In genomic region chr4:79623125-79623905, GRCh38 we compare ENCODE assay signal across 13 cellular contexts.
DNase-seq lines count a peak whose midpoint lies in the region; ATAC-seq, FAIRE-seq and TF ChIP-seq lines count a peak whose summit lies in the region.
"Had no signal": no experiment of that assay in that cellular context is flagged by ENCODE, and none has a peak within 500 bp of the region (broad histone marks: within the 10 kb centered on the region; RNA-seq: fewer than 3 reads in every experiment).

No MANE protein-coding gene starts in this region.

- intact Hi-C loops in stomach (cut with DNase I; ENCODE audit: low total_unique reads): no loop called here
- intact Hi-C loops in activated CD4-positive, alpha-beta memory T cell treated with anti-CD3 and anti-CD28 coated beads for 36 hours (cut with micrococcal nuclease): no loop called here

- FAIRE-seq in GM12892 (lab: Jason Lieb, UNC): no peak

- no peak for TF ChIP-seq POLR2A in stomach (IDR thresholded peaks at IDR 0.05)
- TF ChIP-seq POLR2A in GM12892 (IDR thresholded peaks at IDR 0.05; ENCODE audit: low read depth, low read length): no peak

- H3K9ac ChIP-seq in DND-41 (ENCODE audit: low read depth, low read length): no peak overlapping the region
- H3K9ac ChIP-seq: BLaER1 treated with 17β-estradiol and CSF1 and Interleukin-3, amounts not matched to agents 10 nM and 100 nM had no signal

- DNase-seq in DND-41: no peak
- peak; percentile 21 for DNase-seq in NCI-H69 (lab: John Stamatoyannopoulos, UW)
- DNase-seq in glutamatergic neuron: no peak
- no peak for DNase-seq in stomach
- no peak for DNase-seq in iPS-NIHi11 (ENCODE audit: low spot score)
- DNase-seq in activated CD4-positive, alpha-beta memory T cell treated with anti-CD3 and anti-CD28 coated beads for 36 hours: no peak
- DNase-seq in GM12892 (ENCODE audit: insufficient read length): no peak
- DNase-seq in activated naive CD8-positive, alpha-beta T cell treated with anti-CD3 and anti-CD28 coated beads, Interleukin-2, amount 50 U/mL, for 24 hours: no peak
- DNase-seq: GF-D8, mucosa of descending colon had no signal

- H3K4me1 Mint-ChIP-seq in glutamatergic neuron (ENCODE audit: low read depth, unreplicated experiment): peaks cover 25% of the 10 kb centered on the region
- H3K4me1 Mint-ChIP-seq in activated CD4-positive, alpha-beta memory T cell treated with anti-CD3 and anti-CD28 coated beads for 36 hours (ENCODE audit: low read depth): peaks cover 4% of the 10 kb centered on the region
- peaks cover 6% of the 10 kb centered on the region for H3K4me1 Mint-ChIP-seq in activated naive CD8-positive, alpha-beta T cell treated with anti-CD3 and anti-CD28 coated beads, Interleukin-2, amount 50 U/mL, for 24 hours

- H3K4me3 ChIP-seq in DND-41 (ENCODE audit: low read depth in 1 of 2, low read length in 2 of 2) (no peak overlapping the region), stomach (peak overlapping the region in 1 of 4 donors; percentile 12)
- H3K4me3 ChIP-seq: BLaER1 treated with 17β-estradiol and CSF1 and Interleukin-3, amounts not matched to agents 10 nM and 100 nM; mucosa of descending colon; skin epidermis had no signal

- no peaks in the 10 kb centered on the region for H3K27me3 Mint-ChIP-seq in glutamatergic neuron (ENCODE audit: unreplicated experiment)
- peaks cover 2% of the 10 kb centered on the region for H3K27me3 Mint-ChIP-seq in activated CD4-positive, alpha-beta memory T cell treated with anti-CD3 and anti-CD28 coated beads for 36 hours
- H3K27me3 Mint-ChIP-seq in activated naive CD8-positive, alpha-beta T cell treated with anti-CD3 and anti-CD28 coated beads, Interleukin-2, amount 50 U/mL, for 24 hours: peaks cover 3% of the 10 kb centered on the region

- peak overlapping the region; percentile 65 for H3K27ac Mint-ChIP-seq in glutamatergic neuron (ENCODE audit: unreplicated experiment)
- H3K27ac Mint-ChIP-seq in activated CD4-positive, alpha-beta memory T cell treated with anti-CD3 and anti-CD28 coated beads for 36 hours: no peak overlapping the region
- no peak overlapping the region for H3K27ac Mint-ChIP-seq in activated naive CD8-positive, alpha-beta T cell treated with anti-CD3 and anti-CD28 coated beads, Interleukin-2, amount 50 U/mL, for 24 hours
- H3K27ac Mint-ChIP-seq: WTC11 had no signal

- TF ChIP-seq CTCF in DND-41 (IDR thresholded peaks at IDR 0.05; ENCODE audit: borderline replicate concordance, extremely low read depth, low read length, poor library complexity, severe bottlenecking): no peak
- no peak for TF ChIP-seq CTCF in glutamatergic neuron (IDR thresholded peaks at IDR 0.05; ENCODE audit: partially characterized antibody, unreplicated experiment)
- TF ChIP-seq CTCF in stomach (IDR thresholded peaks at IDR 0.05): no peak

- H3K79me2 ChIP-seq in DND-41 (ENCODE audit: insufficient read depth, low read length): no peaks in the 10 kb centered on the region

- H3K36me3 ChIP-seq in DND-41 (ENCODE audit: insufficient read depth, low read length) (no peaks in the 10 kb centered on the region), stomach (no peaks in the 10 kb centered on the region)
- H3K36me3 ChIP-seq: BLaER1 treated with 17β-estradiol and CSF1 and Interleukin-3, amounts not matched to agents 10 nM and 100 nM had no signal

- H3K27ac ChIP-seq in DND-41 (ENCODE audit: low read length): no peak overlapping the region
- H3K27ac ChIP-seq in stomach: peak overlapping the region in 3 of 5 donors; percentile 16 to 72 (median 54)
- H3K27ac ChIP-seq: BLaER1 treated with 17β-estradiol and CSF1 and Interleukin-3, amounts not matched to agents 10 nM and 100 nM had no signal

- H3K4me2 ChIP-seq in DND-41 (ENCODE audit: insufficient read depth, low read length): no peak overlapping the region
- H3K4me2 ChIP-seq: BLaER1 treated with 17β-estradiol and CSF1 and Interleukin-3, amounts not matched to agents 10 nM and 100 nM had no signal

- no peaks in the 10 kb centered on the region for H3K36me3 Mint-ChIP-seq in glutamatergic neuron (ENCODE audit: unreplicated experiment)
- no peaks in the 10 kb centered on the region for H3K36me3 Mint-ChIP-seq in activated CD4-positive, alpha-beta memory T cell treated with anti-CD3 and anti-CD28 coated beads for 36 hours
- H3K36me3 Mint-ChIP-seq in activated naive CD8-positive, alpha-beta T cell treated with anti-CD3 and anti-CD28 coated beads, Interleukin-2, amount 50 U/mL, for 24 hours (ENCODE audit: low read depth): no peaks in the 10 kb centered on the region
- H3K36me3 Mint-ChIP-seq: WTC11 had no signal

- ATAC-seq in DND-41 (ENCODE audit: insufficient read depth, low read depth): no peak
- ATAC-seq in activated naive CD8-positive, alpha-beta T cell treated with anti-CD3 and anti-CD28 coated beads, Interleukin-2, amount 50 U/mL, for 24 hours: no peak
- ATAC-seq: mucosa of descending colon, WTC11 had no signal

- CTCF ChIA-PET in activated CD4-positive, alpha-beta memory T cell treated with anti-CD3 and anti-CD28 coated beads for 36 hours (lab: Charles Lee): no interaction called here

- no peaks in the 10 kb centered on the region for H3K9me3 ChIP-seq in DND-41 (ENCODE audit: insufficient read depth, low read length, severe bottlenecking)
- H3K9me3 ChIP-seq in stomach: no peaks in the 10 kb centered on the region
- H3K9me3 ChIP-seq: BLaER1 treated with 17β-estradiol and CSF1 and Interleukin-3, amounts not matched to agents 10 nM and 100 nM; mucosa of descending colon had no signal

- H3K4me3 Mint-ChIP-seq in glutamatergic neuron (ENCODE audit: unreplicated experiment): no peak overlapping the region
- no peak overlapping the region for H3K4me3 Mint-ChIP-seq in activated CD4-positive, alpha-beta memory T cell treated with anti-CD3 and anti-CD28 coated beads for 36 hours
- no peak overlapping the region for H3K4me3 Mint-ChIP-seq in activated naive CD8-positive, alpha-beta T cell treated with anti-CD3 and anti-CD28 coated beads, Interleukin-2, amount 50 U/mL, for 24 hours
- H3K4me3 Mint-ChIP-seq: WTC11 had no signal

- H3K27me3 ChIP-seq in DND-41 (ENCODE audit: insufficient read depth, low read length, poor library complexity): no peaks in the 10 kb centered on the region
- H3K27me3 ChIP-seq in stomach: no peaks in the 10 kb centered on the region
- H3K27me3 ChIP-seq: BLaER1 treated with 17β-estradiol and CSF1 and Interleukin-3, amounts not matched to agents 10 nM and 100 nM had no signal

- TF ChIP-seq EP300 in stomach (IDR thresholded peaks at IDR 0.05): no peak

- WGBS in stomach, 5 donors: 58 to 78% (median 76%) methylated on average over 12 of the region's 12 CpGs

- POLR2A ChIA-PET in activated CD4-positive, alpha-beta memory T cell treated with anti-CD3 and anti-CD28 coated beads for 36 hours (lab: Charles Lee): no interaction called here

- no peaks in the 10 kb centered on the region for H3K4me1 ChIP-seq in DND-41 (ENCODE audit: insufficient read depth, low read length)
- peaks cover 0 to 18% (median 7%) of the 10 kb centered on the region in 4 donors for H3K4me1 ChIP-seq in stomach
- H3K4me1 ChIP-seq: BLaER1 treated with 17β-estradiol and CSF1 and Interleukin-3, amounts not matched to agents 10 nM and 100 nM had no signal

- peak overlapping the region; percentile 34; the same call in 1 of the 2 replicates for H2AFZ ChIP-seq in DND-41 (ENCODE audit: low read depth, low read length)

- H4K20me1 ChIP-seq in DND-41 (ENCODE audit: insufficient read depth, low read length): no peaks in the 10 kb centered on the region
- H4K20me1 ChIP-seq: BLaER1 treated with 17β-estradiol and CSF1 and Interleukin-3, amounts not matched to agents 10 nM and 100 nM had no signal

- H3K9me3 Mint-ChIP-seq in glutamatergic neuron (ENCODE audit: unreplicated experiment): no peaks in the 10 kb centered on the region
- H3K9me3 Mint-ChIP-seq in activated CD4-positive, alpha-beta memory T cell treated with anti-CD3 and anti-CD28 coated beads for 36 hours: no peaks in the 10 kb centered on the region
- H3K9me3 Mint-ChIP-seq in activated naive CD8-positive, alpha-beta T cell treated with anti-CD3 and anti-CD28 coated beads, Interleukin-2, amount 50 U/mL, for 24 hours: no peaks in the 10 kb centered on the region
- H3K9me3 Mint-ChIP-seq: WTC11 had no signal
